ENCODE assay signal across 14 cellular contexts in the genomic region with DNA sequence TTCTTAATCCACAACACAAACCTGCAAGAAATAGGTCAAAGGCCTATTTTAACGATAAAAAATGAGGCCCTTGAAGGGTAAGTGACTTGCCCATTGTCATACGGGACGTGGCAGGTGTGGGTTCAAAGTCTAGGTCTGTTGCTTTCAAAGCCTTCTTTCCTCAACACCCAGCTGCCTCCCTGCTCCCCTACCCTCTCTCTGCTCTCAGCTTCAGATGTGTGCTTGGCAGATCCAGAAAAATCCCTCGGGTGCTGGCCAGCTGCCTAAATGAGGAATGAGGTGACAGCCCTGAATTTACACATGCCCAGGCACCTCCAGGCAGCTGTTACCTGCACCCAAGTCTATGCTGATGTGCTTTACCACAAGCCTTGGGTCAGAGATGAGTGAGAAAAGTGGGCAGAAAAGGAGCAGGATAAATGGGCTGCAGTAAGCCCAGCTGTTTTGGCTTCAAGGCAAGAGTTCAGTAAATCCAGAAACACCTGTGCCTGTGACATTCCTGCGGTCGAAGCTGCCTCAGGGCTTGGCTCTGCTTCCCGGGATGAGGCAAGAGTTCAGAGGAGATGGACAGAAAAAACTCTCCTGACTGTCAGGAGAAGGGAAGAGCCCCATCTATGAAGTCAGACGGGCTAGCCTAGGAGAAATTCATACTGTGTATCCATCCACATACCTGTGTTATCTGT. TPM values are rescaled to one million over a fixed set of nuclear protein-coding genes. Genes with fewer than 3 reads are reported as not detected.
DNase-seq lines count a peak whose midpoint lies in the region; ATAC-seq, FAIRE-seq and TF ChIP-seq lines count a peak whose summit lies in the region.
"Had no signal": no experiment of that assay in that cellular context is flagged by ENCODE, and none has a peak within 500 bp of the region (broad histone marks: within the 10 kb centered on the region; RNA-seq: fewer than 3 reads in every experiment).

No MANE protein-coding gene starts in this region.

- 33% methylated on average over 8 of the region's 8 CpGs for WGBS in right lobe of liver (ENCODE audit: insufficient coverage, low coverage, low lambda C conversion rate, missing lambda C conversion rate)
- WGBS in HepG2 (ENCODE audit: low lambda C conversion rate): 0% methylated on average over 4 of the region's 8 CpGs

- no peaks in the 10 kb centered on the region for H3K36me3 ChIP-seq in right lobe of liver
- no peaks in the 10 kb centered on the region for H3K36me3 ChIP-seq in HepG2 (replicated peaks in 1 of 2; ENCODE audit: control insufficient read depth in 1 of 2, insufficient read depth in 2 of 2, low read length in 2 of 2)
- H3K36me3 ChIP-seq: left ventricle myocardium inferior, upper lobe of right lung had no signal

- BruUV-seq in HepG2 (replicated peaks; lab: Mats Ljungman, UMichigan): no TSS peak

- intact Hi-C loops in right lobe of liver (cut with DNase I) (no loop called here), HepG2 (cut with micrococcal nuclease; ENCODE audit: unreplicated experiment) (no loop called here)

- TF ChIP-seq POLR2A in right lobe of liver (IDR thresholded peaks at IDR 0.05) (no peak), HepG2 (IDR thresholded peaks at IDR 0.05; ENCODE audit: insufficient read depth in 1 of 2, low read depth in 2 of 2, low read length in 2 of 2) (no peak), H54 (IDR thresholded peaks at IDR 0.05; ENCODE audit: low read depth, low read length) (no peak)

- H3K9me3 ChIP-seq in right lobe of liver (no peaks in the 10 kb centered on the region), HepG2 (ENCODE audit: low read length) (no peaks in the 10 kb centered on the region)
- H3K9me3 ChIP-seq: upper lobe of right lung had no signal

- peak in 3 of 4 donors; percentile 17 to 63 (median 55) for ATAC-seq in right lobe of liver
- no peak for ATAC-seq in HepG2
- ATAC-seq: K562, upper lobe of right lung had no signal

- no peak overlapping the region for H3K4me3 ChIP-seq in right lobe of liver
- H3K4me3 ChIP-seq in HepG2 (replicated peaks in 1 of 3; ENCODE audit: insufficient read depth in 1 of 3, low read depth in 2 of 3, low read length in 3 of 3): no peak overlapping the region
- H3K4me3 ChIP-seq: K562, left ventricle myocardium inferior, upper lobe of right lung had no signal

- DNase-seq in right lobe of liver: peak in 2 of 3 donors; percentile 27 to 49
- DNase-seq in HepG2 (ENCODE audit: low spot score): no peak
- peak; percentile 87 for DNase-seq in SW480 (ENCODE audit: low spot score)
- DNase-seq in islet precursor cell: peak; percentile 94
- DNase-seq in stimulated activated CD4-positive, alpha-beta T cell treated with anti-CD3 and anti-CD28 coated beads, Interleukin-12 subunit alpha, Interleukin-12 subunit beta, amount 100 ng/mL, for 4 hours: no peak
- DNase-seq in H54 (ENCODE audit: insufficient read length, low spot score): no peak
- no peak for DNase-seq in kidney glomerular epithelial cell (lab: John Stamatoyannopoulos, UW)
- no peak for DNase-seq in activated CD4-positive, alpha-beta T cell treated with anti-CD3 and anti-CD28 coated beads, Interleukin-2, amount 50 U/mL, for 1 hour
- DNase-seq: activated CD8-positive, alpha-beta memory T cell treated with anti-CD3 and anti-CD28 coated beads, Interleukin-2, amount 50 U/mL, for 4 hours; left ventricle myocardium inferior; RPMI8226; upper lobe of right lung had no signal

- H3K27me3 ChIP-seq in right lobe of liver (no peaks in the 10 kb centered on the region), HepG2 (ENCODE audit: control insufficient read depth in 1 of 2, insufficient read depth in 2 of 2, low read length in 2 of 2) (peaks cover 1 to 18% of the 10 kb centered on the region in 2 experiments; a peak in 2 of 5 replicates)
- H3K27me3 ChIP-seq: upper lobe of right lung had no signal

- no peaks in the 10 kb centered on the region for H3K4me1 ChIP-seq in right lobe of liver
- H3K4me1 ChIP-seq in HepG2 (ENCODE audit: insufficient read depth, low read length): no peaks in the 10 kb centered on the region
- H3K4me1 ChIP-seq: left ventricle myocardium inferior, upper lobe of right lung had no signal

- CTCF ChIA-PET in HepG2 (lab: Yijun Ruan, JAX; ENCODE audit: low intra/inter-chr PET ratio, low total read pairs): no interaction called here

- TF ChIP-seq CTCF in right lobe of liver (IDR thresholded peaks at IDR 0.05) (no peak), HepG2 (CRISPR knock-in tag; IDR thresholded peaks at IDR 0.05) (no peak)

- H3K79me2 ChIP-seq in HepG2 (ENCODE audit: insufficient read depth, low read length): no peaks in the 10 kb centered on the region

- POLR2A ChIA-PET in HepG2 (lab: Yijun Ruan, JAX): no interaction called here

- in situ Hi-C loops in HepG2 (cut with HindIII; ENCODE audit: extremely low pct_ligation_motif_present, low pct_unique_long_range_greater_than_20kb): no loop called here

- no peak for TF ChIP-seq RAD21 in HepG2 (CRISPR knock-in tag; IDR thresholded peaks at IDR 0.05)

- FAIRE-seq in HepG2 (lab: Jason Lieb, UNC) (no peak), H54 (lab: Jason Lieb, UNC) (no peak)
- FAIRE-seq: K562, TTC549 had no signal

- no peak overlapping the region for H3K4me2 ChIP-seq in HepG2 (ENCODE audit: low read depth, low read length)

- no peak for TF ChIP-seq EP300 in HepG2 (IDR thresholded peaks at IDR 0.05; ENCODE audit: low read depth in 2 of 2, low read length in 2 of 2)
- no peak for TF ChIP-seq EP300 in HepG2 (CRISPR knock-in tag; IDR thresholded peaks at IDR 0.05; ENCODE audit: borderline replicate concordance)

- H2AFZ ChIP-seq in HepG2 (ENCODE audit: low read length): no peak overlapping the region

- no peaks in the 10 kb centered on the region for H4K20me1 ChIP-seq in HepG2 (ENCODE audit: insufficient read depth, low read length)

- H3K27ac ChIP-seq in right lobe of liver: no peak overlapping the region
- no peak overlapping the region for H3K27ac ChIP-seq in HepG2 (ENCODE audit: extremely low read length, insufficient read depth, low read length)
- H3K27ac ChIP-seq: left ventricle myocardium inferior, upper lobe of right lung had no signal

- no peak overlapping the region for H3K9ac ChIP-seq in HepG2 (ENCODE audit: insufficient read depth, low read depth, low read length)

TF ChIP-seq in HepG2, 621 proteins besides CTCF, POLR2A, EP300 and RAD21 (continues in another document):
- TF ChIP-seq CBX2 (IDR thresholded peaks at IDR 0.05; ENCODE audit: low read depth, low read length) (no peak), CBX2 (CRISPR knock-in tag; IDR thresholded peaks at IDR 0.05; ENCODE audit: low read depth) (no peak), FOXK1 (CRISPR knock-in tag; IDR thresholded peaks at IDR 0.05; ENCODE audit: borderline replicate concordance, low read depth) (no peak), ZBTB7B (CRISPR knock-in tag; IDR thresholded peaks at IDR 0.05) (no peak), SOX5 (CRISPR knock-in tag; IDR thresholded peaks at IDR 0.05; ENCODE audit: borderline replicate concordance) (no peak), IKZF4 (CRISPR knock-in tag; IDR thresholded peaks at IDR 0.05; ENCODE audit: borderline replicate concordance, low read depth, not compliant biosample characterization) (no peak), TRIM24 (CRISPR knock-in tag; IDR thresholded peaks at IDR 0.05) (no peak), ZFP36L2 (CRISPR knock-in tag; IDR thresholded peaks at IDR 0.05) (no peak)
- TF ChIP-seq, protein P1, sequence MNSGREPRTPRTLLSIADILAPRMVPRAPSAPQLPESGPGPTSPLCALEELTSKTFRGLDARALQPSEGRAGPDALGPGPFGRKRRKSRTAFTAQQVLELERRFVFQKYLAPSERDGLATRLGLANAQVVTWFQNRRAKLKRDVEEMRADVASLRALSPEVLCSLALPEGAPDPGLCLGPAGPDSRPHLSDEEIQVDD (CRISPR knock-in tag; IDR thresholded peaks at IDR 0.05; ENCODE audit: borderline replicate concordance): no peak
- TF ChIP-seq, protein P2, sequence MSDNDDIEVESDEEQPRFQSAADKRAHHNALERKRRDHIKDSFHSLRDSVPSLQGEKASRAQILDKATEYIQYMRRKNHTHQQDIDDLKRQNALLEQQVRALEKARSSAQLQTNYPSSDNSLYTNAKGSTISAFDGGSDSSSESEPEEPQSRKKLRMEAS (IDR thresholded peaks at IDR 0.05): no peak

RNA-seq across cellular contexts. Expression of a gene that starts 49.9 kb away (rescaled TPM):
- total RNA-seq in right lobe of liver: 1 to 10 TPM in 5 of 6 experiments, under 1 TPM in 1; 0.62 to 3.3 (median 2.7) TPM
- 0.34 and 0.60 TPM in 2 replicates for total RNA-seq in HepG2 (2016; rRNA removed; fragmentation: Illumina TruSeq; extraction: Trizol)
- total RNA-seq in HepG2 (2016; cell fraction: cytosol; rRNA removed; fragmentation: Illumina TruSeq; extraction: Trizol; ENCODE audit: low read depth): 2.7 and 2.8 TPM in 2 replicates
- total RNA-seq in HepG2 (2016; cell fraction: insoluble cytoplasmic fraction; rRNA removed; fragmentation: Illumina TruSeq; extraction: Trizol): 0.30 TPM in 2 replicates
- total RNA-seq in HepG2 (2016; cell fraction: membrane; rRNA removed; fragmentation: Illumina TruSeq; extraction: Trizol): 0.31 and 0.65 TPM in 2 replicates
- 0.75 and 1.1 TPM in 2 replicates for total RNA-seq in HepG2 (2016; cell fraction: nucleus; rRNA removed; fragmentation: Illumina TruSeq; extraction: Trizol)
- polyA plus RNA-seq in HepG2 (2011; rRNA removed): 0.50 and 0.67 TPM in 2 replicates
- polyA plus RNA-seq in HepG2 (2011; cell fraction: cytosol; rRNA removed): 0.38 and 0.70 TPM in 2 replicates
- 0.16 and 0.21 TPM in 2 replicates for polyA plus RNA-seq in HepG2 (2011; cell fraction: nucleus; rRNA removed)
- 0.20 and 0.51 TPM in 2 replicates for polyA plus RNA-seq in HepG2 (2012)
- 0.12 and 0.14 TPM in 2 replicates for polyA plus RNA-seq in HepG2 (2016; cell fraction: cytosol; fragmentation: Illumina TruSeq; extraction: Trizol; ENCODE audit: low read depth)
- polyA plus RNA-seq in HepG2 (2016; cell fraction: insoluble cytoplasmic fraction; fragmentation: Illumina TruSeq; extraction: Trizol; ENCODE audit: low read depth): 0.37 and 0.61 TPM in 2 replicates
- polyA plus RNA-seq in HepG2 (2016; cell fraction: membrane; fragmentation: Illumina TruSeq; extraction: Trizol; ENCODE audit: low read depth): 0.37 and 0.43 TPM in 2 replicates
- polyA plus RNA-seq in HepG2 (2016; cell fraction: nucleus; fragmentation: Illumina TruSeq; extraction: Trizol; ENCODE audit: insufficient read depth, low read depth): 0.85 and 0.99 TPM in 2 replicates
- polyA minus RNA-seq in HepG2 (2011; rRNA and poly(A)+ RNA removed; ENCODE audit: low replicate concordance): 1.6 and 15.8 TPM in 2 replicates
- polyA minus RNA-seq in HepG2 (2011; cell fraction: cytosol; rRNA and poly(A)+ RNA removed): 0.40 TPM in 1 of 2 replicates, not detected in the other
- 0.13 and 0.62 TPM in 2 replicates for polyA minus RNA-seq in HepG2 (2011; cell fraction: nucleus; rRNA and poly(A)+ RNA removed)

Comparison
In these comparisons a context has a peak if more than half of its experiments do, and no peak if none do; other contexts are left out.
1. DNase-seq: peak in right lobe of liver (2 of 3), SW480 (single experiment) and islet precursor cell (single experiment); none in HepG2 (single experiment), stimulated activated CD4-positive, alpha-beta T cell treated with anti-CD3 and anti-CD28 coated beads, Interleukin-12 subunit alpha, Interleukin-12 subunit beta, amount 100 ng/mL, for 4 hours (single experiment), H54 (single experiment), kidney glomerular epithelial cell (single experiment) and activated CD4-positive, alpha-beta T cell treated with anti-CD3 and anti-CD28 coated beads, Interleukin-2, amount 50 U/mL, for 1 hour (single experiment).